In the genomic region with DNA sequence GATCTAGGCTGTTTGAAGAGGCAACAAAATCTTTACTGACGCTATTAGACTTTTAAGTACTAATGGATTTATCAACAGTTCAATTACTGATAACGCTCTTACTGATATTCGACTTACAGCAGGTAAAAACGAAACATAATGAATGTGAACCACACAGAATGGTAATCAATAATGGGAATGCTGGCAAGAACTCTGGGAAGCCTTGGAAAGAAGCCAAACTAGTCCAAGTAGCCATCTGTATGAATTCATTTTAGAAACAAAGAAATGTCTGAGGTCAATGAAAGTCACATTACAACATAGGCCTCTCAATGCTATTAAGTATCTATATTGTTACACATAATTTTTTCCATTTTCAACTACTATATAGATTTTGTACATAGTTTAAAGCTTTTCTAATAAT, we compare ENCODE assay signal across 21 cellular contexts.
A peak's percentile ranks its signal among the peaks of the same experiment; 100 is the strongest.
DNase-seq lines count a peak whose midpoint lies in the region; ATAC-seq, FAIRE-seq and TF ChIP-seq lines count a peak whose summit lies in the region.
"Had no signal": no experiment of that assay in that cellular context is flagged by ENCODE, and none has a peak within 500 bp of the region (broad histone marks: within the 10 kb centered on the region; RNA-seq: fewer than 3 reads in every experiment).

No MANE protein-coding gene starts in this region.

- FAIRE-seq in pancreas (lab: Jason Lieb, UNC) = no peak
- FAIRE-seq: D721Med, GM12878 had no signal

- H3K9me3 ChIP-seq in pancreas (no peaks in the 10 kb centered on the region), left lung (no peaks in the 10 kb centered on the region), PC-9 (ENCODE audit: insufficient read depth, low read depth) (no peaks in the 10 kb centered on the region)
- H3K9me3 ChIP-seq: BLaER1 had no signal

- H3F3A ChIP-seq in PC-9 (ENCODE audit: insufficient read depth, low read depth) = no peaks in the 10 kb centered on the region

- no peaks in the 10 kb centered on the region for H3K9me2 ChIP-seq in PC-9 (ENCODE audit: insufficient read depth)

- CTCF ChIA-PET in PC-9 (lab: Charles Lee) = no interaction called here

- POLR2A ChIA-PET in PC-9 (lab: Charles Lee; ENCODE audit: unreplicated experiment) = no interaction called here

- no peak overlapping the region for H2AFZ ChIP-seq in PC-9

- H3K79me2 ChIP-seq in PC-9 (ENCODE audit: low read depth) = no peaks in the 10 kb centered on the region

- H3K27ac ChIP-seq in pancreas = peak overlapping the region in 2 of 4 donors; percentile 55 to 56
- H3K27ac ChIP-seq in left lung = no peak overlapping the region
- no peak overlapping the region for H3K27ac ChIP-seq in PC-9
- H3K27ac ChIP-seq: BLaER1 had no signal

- DNase-seq in NCI-H345 (lab: John Stamatoyannopoulos, UW) = peak; percentile 18
- no peak for DNase-seq in NCI-H345 treated with DMSO at 0.1 percent for 48 hours (lab: John Stamatoyannopoulos, UW; ENCODE audit: unreplicated experiment)
- peak; percentile 87 for DNase-seq in NCI-H2171 treated with DMSO at 0.1 percent for 48 hours (lab: John Stamatoyannopoulos, UW)
- DNase-seq in dermis blood vessel endothelial cell = peak; percentile 52
- DNase-seq in pancreas = peak in 2 of 6 donors; percentile 19 to 29
- no peak for DNase-seq in left lung
- no peak for DNase-seq in SKM-1 treated with dmso at 0.1 percent for 144 hours (lab: John Stamatoyannopoulos, UW; ENCODE audit: unreplicated experiment)
- no peak for DNase-seq in PC-9
- DNase-seq: CD8-positive, alpha-beta T cell; DND-41; GDM1; GOT3; Karpas-422; MM.1S; NCI-H1417; NK-92 treated with Interleukin-12 subunit alpha and Interleukin-12 subunit beta, amount 100 ng/mL, for 24 hours; SIG-M5; T-helper 17 cell had no signal

- H3K27me3 ChIP-seq in pancreas = no peaks in the 10 kb centered on the region
- no peaks in the 10 kb centered on the region for H3K27me3 ChIP-seq in left lung
- no peaks in the 10 kb centered on the region for H3K27me3 ChIP-seq in PC-9 (ENCODE audit: insufficient read depth, low read depth)
- H3K27me3 ChIP-seq: BLaER1 had no signal

- no peaks in the 10 kb centered on the region for H4K20me1 ChIP-seq in PC-9 (ENCODE audit: insufficient read depth)
- H4K20me1 ChIP-seq: BLaER1 had no signal

- H3K4me1 ChIP-seq in pancreas (peaks cover 20 to 30% (median 24%) of the 10 kb centered on the region in 3 donors), left lung (peaks cover 0 to 4% of the 10 kb centered on the region in 2 donors), PC-9 (replicated peaks; ENCODE audit: insufficient read depth) (no peaks in the 10 kb centered on the region)

- no peak for TF ChIP-seq CTCF in pancreas (IDR thresholded peaks at IDR 0.05)
- TF ChIP-seq CTCF in left lung (IDR thresholded peaks at IDR 0.05) = no peak
- TF ChIP-seq CTCF in PC-9 (conservative IDR thresholded peaks at IDR 0.05) = no peak

- H3K4me2 ChIP-seq in PC-9 = no peak overlapping the region
- H3K4me2 ChIP-seq: BLaER1 had no signal

- H3K4me3 ChIP-seq in pancreas (no peak overlapping the region), left lung (no peak overlapping the region), PC-9 (no peak overlapping the region)
- H3K4me3 ChIP-seq: BLaER1, GM12878 had no signal

- ATAC-seq in pancreas (peak; percentile 35 to 70 (median 56)), left lung (no peak)
- ATAC-seq: CD8-positive, alpha-beta T cell; GM12878; T-helper 17 cell had no signal

- 13 to 18% methylated on average over 4 of the region's 4 CpGs for WGBS in pancreas, 2 donors

- intact Hi-C loops in pancreas (cut with DNase I) = no loop called here
- intact Hi-C loops in left lung (cut with DNase I) = no loop called here
- intact Hi-C loops in PC-9 (cut with micrococcal nuclease; ENCODE audit: unreplicated experiment) = no loop called here

- no TSS peak for BruUV-seq in PC-9 (replicated peaks; lab: Mats Ljungman, UMichigan)

- H3K36me3 ChIP-seq in pancreas (peaks cover 0 to 6% (median 0%) of the 10 kb centered on the region in 3 donors), left lung (peaks cover 0 to 55% of the 10 kb centered on the region in 2 donors), PC-9 (ENCODE audit: low read depth) (no peaks in the 10 kb centered on the region)

Comparison
In these comparisons a context has a peak if more than half of its experiments do, and no peak if none do; other contexts are left out.
1. DNase-seq: peak in NCI-H345 (single experiment), NCI-H2171 treated with DMSO at 0.1 percent for 48 hours (single experiment) and dermis blood vessel endothelial cell (single experiment); none in NCI-H345 treated with DMSO at 0.1 percent for 48 hours (single experiment), left lung (0 of 2), SKM-1 treated with dmso at 0.1 percent for 144 hours (single experiment) and PC-9 (0 of 2).